Comparison of ENCODE assay signal across 1 cellular context in the genomic region with DNA sequence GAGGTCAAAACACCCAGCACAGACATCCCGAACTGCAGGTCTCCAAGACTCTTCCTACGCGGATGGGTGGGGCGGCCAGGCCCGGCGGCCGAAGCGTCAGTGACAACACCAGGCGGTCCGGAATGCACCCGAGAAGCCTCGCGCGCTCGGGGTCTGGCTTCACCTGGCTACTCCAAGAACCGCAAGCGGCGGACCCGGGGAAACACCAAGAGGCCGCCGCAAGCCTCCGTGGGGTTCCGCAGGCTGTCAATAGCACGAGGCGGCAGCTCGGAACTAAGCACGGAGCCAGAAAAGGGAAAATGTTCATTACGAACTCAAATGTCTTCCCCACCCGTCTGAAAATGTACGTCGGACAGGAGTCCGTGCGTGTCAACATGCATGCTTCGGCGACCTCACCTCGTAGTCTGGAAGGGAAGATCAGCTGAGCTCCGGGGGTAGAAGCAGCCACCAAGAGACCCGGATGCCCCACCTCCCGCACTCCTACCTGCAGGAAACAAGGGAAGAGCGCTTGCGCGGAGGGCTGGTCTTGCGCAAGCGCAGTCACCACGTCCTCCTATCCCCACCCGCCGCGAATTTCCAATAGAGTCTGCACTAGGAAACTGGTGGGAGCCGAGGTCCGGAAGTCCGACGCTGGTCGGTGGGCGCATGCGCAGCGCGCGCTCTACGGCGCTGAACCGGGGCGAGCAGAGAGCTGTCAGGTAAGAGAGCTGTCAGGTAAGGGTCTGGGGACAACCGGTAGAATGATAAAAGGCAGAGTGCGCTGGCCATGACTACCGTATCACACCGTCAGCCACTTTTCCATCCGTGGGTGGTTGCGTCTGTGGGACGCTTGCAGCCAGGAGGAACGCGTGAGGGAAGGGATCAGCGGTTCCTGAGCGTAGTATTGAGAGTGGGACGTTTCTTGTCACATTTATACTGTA.
TF ChIP-seq lines count a peak whose summit lies in the region.

TSS of gene GPATCH11 (plus strand) at position 646 of the 920 bp plus-strand sequence. CDS start 3,864 bp downstream, outside the sequence.
TSS of gene HEATR5B (minus strand) at position 500 of the 920 bp plus-strand sequence. CDS start 958 bp downstream, outside the sequence.

TF ChIP-seq in K562, 482 proteins besides CTCF, POLR2A, EP300 and RAD21 (continued from another document and continues in another):
- TF ChIP-seq, protein P1, sequence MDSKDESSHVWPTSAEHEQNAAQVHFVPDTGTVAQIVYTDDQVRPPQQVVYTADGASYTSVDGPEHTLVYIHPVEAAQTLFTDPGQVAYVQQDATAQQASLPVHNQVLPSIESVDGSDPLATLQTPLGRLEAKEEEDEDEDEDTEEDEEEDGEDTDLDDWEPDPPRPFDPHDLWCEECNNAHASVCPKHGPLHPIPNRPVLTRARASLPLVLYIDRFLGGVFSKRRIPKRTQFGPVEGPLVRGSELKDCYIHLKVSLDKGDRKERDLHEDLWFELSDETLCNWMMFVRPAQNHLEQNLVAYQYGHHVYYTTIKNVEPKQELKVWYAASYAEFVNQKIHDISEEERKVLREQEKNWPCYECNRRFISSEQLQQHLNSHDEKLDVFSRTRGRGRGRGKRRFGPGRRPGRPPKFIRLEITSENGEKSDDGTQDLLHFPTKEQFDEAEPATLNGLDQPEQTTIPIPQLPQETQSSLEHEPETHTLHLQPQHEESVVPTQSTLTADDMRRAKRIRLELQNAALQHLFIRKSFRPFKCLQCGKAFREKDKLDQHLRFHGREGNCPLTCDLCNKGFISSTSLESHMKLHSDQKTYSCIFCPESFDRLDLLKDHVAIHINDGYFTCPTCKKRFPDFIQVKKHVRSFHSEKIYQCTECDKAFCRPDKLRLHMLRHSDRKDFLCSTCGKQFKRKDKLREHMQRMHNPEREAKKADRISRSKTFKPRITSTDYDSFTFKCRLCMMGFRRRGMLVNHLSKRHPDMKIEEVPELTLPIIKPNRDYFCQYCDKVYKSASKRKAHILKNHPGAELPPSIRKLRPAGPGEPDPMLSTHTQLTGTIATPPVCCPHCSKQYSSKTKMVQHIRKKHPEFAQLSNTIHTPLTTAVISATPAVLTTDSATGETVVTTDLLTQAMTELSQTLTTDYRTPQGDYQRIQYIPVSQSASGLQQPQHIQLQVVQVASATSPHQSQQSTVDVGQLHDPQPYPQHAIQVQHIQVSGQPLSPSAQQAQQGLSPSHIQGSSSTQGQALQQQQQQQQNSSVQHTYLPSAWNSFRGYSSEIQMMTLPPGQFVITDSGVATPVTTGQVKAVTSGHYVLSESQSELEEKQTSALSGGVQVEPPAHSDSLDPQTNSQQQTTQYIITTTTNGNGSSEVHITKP (IDR thresholded peaks at IDR 0.05; ENCODE audit: partially characterized antibody), result peak; percentile 46
- no peak for TF ChIP-seq SMAD3 (CRISPR knock-in tag; conservative IDR thresholded peaks at IDR 0.05)
- TF ChIP-seq, protein P2, sequence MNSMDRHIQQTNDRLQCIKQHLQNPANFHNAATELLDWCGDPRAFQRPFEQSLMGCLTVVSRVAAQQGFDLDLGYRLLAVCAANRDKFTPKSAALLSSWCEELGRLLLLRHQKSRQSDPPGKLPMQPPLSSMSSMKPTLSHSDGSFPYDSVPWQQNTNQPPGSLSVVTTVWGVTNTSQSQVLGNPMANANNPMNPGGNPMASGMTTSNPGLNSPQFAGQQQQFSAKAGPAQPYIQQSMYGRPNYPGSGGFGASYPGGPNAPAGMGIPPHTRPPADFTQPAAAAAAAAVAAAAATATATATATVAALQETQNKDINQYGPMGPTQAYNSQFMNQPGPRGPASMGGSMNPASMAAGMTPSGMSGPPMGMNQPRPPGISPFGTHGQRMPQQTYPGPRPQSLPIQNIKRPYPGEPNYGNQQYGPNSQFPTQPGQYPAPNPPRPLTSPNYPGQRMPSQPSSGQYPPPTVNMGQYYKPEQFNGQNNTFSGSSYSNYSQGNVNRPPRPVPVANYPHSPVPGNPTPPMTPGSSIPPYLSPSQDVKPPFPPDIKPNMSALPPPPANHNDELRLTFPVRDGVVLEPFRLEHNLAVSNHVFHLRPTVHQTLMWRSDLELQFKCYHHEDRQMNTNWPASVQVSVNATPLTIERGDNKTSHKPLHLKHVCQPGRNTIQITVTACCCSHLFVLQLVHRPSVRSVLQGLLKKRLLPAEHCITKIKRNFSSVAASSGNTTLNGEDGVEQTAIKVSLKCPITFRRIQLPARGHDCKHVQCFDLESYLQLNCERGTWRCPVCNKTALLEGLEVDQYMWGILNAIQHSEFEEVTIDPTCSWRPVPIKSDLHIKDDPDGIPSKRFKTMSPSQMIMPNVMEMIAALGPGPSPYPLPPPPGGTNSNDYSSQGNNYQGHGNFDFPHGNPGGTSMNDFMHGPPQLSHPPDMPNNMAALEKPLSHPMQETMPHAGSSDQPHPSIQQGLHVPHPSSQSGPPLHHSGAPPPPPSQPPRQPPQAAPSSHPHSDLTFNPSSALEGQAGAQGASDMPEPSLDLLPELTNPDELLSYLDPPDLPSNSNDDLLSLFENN (IDR thresholded peaks at IDR 0.05; ENCODE audit: low read depth in 2 of 2, low read length in 2 of 2), result no peak
- no peak for TF ChIP-seq HOXB6 (CRISPR knock-in tag; IDR thresholded peaks at IDR 0.05; ENCODE audit: borderline replicate concordance)
- TF ChIP-seq LARP7 (IDR thresholded peaks at IDR 0.05), result no peak
- no peak for TF ChIP-seq CHD1 (IDR thresholded peaks at IDR 0.05; ENCODE audit: low read length)
- no peak for TF ChIP-seq ZBTB26 (CRISPR knock-in tag; IDR thresholded peaks at IDR 0.05)
- no peak for TF ChIP-seq ZNF239 (CRISPR knock-in tag; IDR thresholded peaks at IDR 0.05)
- TF ChIP-seq SRF (CRISPR knock-in tag; IDR thresholded peaks at IDR 0.05), result peak in 1 of 2 experiments; percentile 67; a peak in 1 of 4 replicates
- TF ChIP-seq MYC (IDR thresholded peaks at IDR 0.05; ENCODE audit: low read depth, low read length), result peak; percentile 64; the same call in 1 of the 2 replicates
- TF ChIP-seq MYC (CRISPR knock-in tag; IDR thresholded peaks at IDR 0.05; ENCODE audit: borderline replicate concordance, low read depth), result no peak
- no peak for TF ChIP-seq POU5F1 (IDR thresholded peaks at IDR 0.05; ENCODE audit: borderline replicate concordance, low read depth, low read length, partially characterized antibody)
- no peak for TF ChIP-seq ZC3H11A (IDR thresholded peaks at IDR 0.05; ENCODE audit: low read depth, low read length)
- TF ChIP-seq ZC3H8 (IDR thresholded peaks at IDR 0.05), result no peak
- peak; percentile 42; the same call in 1 of the 2 replicates for TF ChIP-seq ESRRA (IDR thresholded peaks at IDR 0.05; ENCODE audit: borderline replicate concordance, low read depth)
- peak; percentile 83 for TF ChIP-seq POLR2B (IDR thresholded peaks at IDR 0.05; ENCODE audit: low read depth, partially characterized antibody)
- TF ChIP-seq RBM17 (IDR thresholded peaks at IDR 0.05; ENCODE audit: borderline replicate concordance, low read depth, low read length), result no peak
- no peak for TF ChIP-seq HDAC6 (IDR thresholded peaks at IDR 0.05; ENCODE audit: low read depth, low read length)
- TF ChIP-seq CEBPB (tag; IDR thresholded peaks at IDR 0.05), result peak; percentile 96
- TF ChIP-seq COPS2 (conservative IDR thresholded peaks at IDR 0.05), result no peak
- TF ChIP-seq, protein P3, sequence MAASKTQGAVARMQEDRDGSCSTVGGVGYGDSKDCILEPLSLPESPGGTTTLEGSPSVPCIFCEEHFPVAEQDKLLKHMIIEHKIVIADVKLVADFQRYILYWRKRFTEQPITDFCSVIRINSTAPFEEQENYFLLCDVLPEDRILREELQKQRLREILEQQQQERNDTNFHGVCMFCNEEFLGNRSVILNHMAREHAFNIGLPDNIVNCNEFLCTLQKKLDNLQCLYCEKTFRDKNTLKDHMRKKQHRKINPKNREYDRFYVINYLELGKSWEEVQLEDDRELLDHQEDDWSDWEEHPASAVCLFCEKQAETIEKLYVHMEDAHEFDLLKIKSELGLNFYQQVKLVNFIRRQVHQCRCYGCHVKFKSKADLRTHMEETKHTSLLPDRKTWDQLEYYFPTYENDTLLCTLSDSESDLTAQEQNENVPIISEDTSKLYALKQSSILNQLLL (CRISPR knock-in tag; IDR thresholded peaks at IDR 0.05; ENCODE audit: borderline replicate concordance), result no peak
- no peak for TF ChIP-seq ZSCAN29 (IDR thresholded peaks at IDR 0.05)
- peak; percentile 34 for TF ChIP-seq PHF20 (IDR thresholded peaks at IDR 0.05; ENCODE audit: partially characterized antibody)
- no peak for TF ChIP-seq ZKSCAN1 (IDR thresholded peaks at IDR 0.05; ENCODE audit: low read depth, low read length)
- TF ChIP-seq SUPT5H (IDR thresholded peaks at IDR 0.05), result peak; percentile 85
- 0 out of 2 replicates have a peak, but pooled peaks have one; percentile 14 for TF ChIP-seq CREM (IDR thresholded peaks at IDR 0.05; ENCODE audit: low read depth)
- TF ChIP-seq VEZF1 (CRISPR knock-in tag; IDR thresholded peaks at IDR 0.05), result peak; percentile 46; the same call in 1 of the 2 replicates
- no peak for TF ChIP-seq ZNF324 (CRISPR knock-in tag; IDR thresholded peaks at IDR 0.05)
- TF ChIP-seq SIN3A (IDR thresholded peaks at IDR 0.05; ENCODE audit: borderline replicate concordance in 2 of 2, control insufficient read depth in 1 of 2, low read depth in 2 of 2, low read length in 2 of 2), result peak; percentile 54 to 93; a peak in 2 of 4 replicates
- no peak for TF ChIP-seq DNMT1 (IDR thresholded peaks at IDR 0.05)
- TF ChIP-seq ZNF146 (CRISPR knock-in tag; IDR thresholded peaks at IDR 0.05; ENCODE audit: unreplicated experiment), result no peak
- TF ChIP-seq POLR2AphosphoS5 (IDR thresholded peaks at IDR 0.05; ENCODE audit: control insufficient read depth, insufficient read depth, low read depth, low read length), result peak; percentile 41; the same call in 1 of the 2 replicates
- peak; percentile 65 for TF ChIP-seq FOXJ2 (tag; IDR thresholded peaks at IDR 0.05)
- TF ChIP-seq FOSL1 (tag; conservative IDR thresholded peaks at IDR 0.05), result no peak
- TF ChIP-seq STAT5A (IDR thresholded peaks at IDR 0.05; ENCODE audit: borderline replicate concordance, low read length), result no peak
- TF ChIP-seq, protein P4, sequence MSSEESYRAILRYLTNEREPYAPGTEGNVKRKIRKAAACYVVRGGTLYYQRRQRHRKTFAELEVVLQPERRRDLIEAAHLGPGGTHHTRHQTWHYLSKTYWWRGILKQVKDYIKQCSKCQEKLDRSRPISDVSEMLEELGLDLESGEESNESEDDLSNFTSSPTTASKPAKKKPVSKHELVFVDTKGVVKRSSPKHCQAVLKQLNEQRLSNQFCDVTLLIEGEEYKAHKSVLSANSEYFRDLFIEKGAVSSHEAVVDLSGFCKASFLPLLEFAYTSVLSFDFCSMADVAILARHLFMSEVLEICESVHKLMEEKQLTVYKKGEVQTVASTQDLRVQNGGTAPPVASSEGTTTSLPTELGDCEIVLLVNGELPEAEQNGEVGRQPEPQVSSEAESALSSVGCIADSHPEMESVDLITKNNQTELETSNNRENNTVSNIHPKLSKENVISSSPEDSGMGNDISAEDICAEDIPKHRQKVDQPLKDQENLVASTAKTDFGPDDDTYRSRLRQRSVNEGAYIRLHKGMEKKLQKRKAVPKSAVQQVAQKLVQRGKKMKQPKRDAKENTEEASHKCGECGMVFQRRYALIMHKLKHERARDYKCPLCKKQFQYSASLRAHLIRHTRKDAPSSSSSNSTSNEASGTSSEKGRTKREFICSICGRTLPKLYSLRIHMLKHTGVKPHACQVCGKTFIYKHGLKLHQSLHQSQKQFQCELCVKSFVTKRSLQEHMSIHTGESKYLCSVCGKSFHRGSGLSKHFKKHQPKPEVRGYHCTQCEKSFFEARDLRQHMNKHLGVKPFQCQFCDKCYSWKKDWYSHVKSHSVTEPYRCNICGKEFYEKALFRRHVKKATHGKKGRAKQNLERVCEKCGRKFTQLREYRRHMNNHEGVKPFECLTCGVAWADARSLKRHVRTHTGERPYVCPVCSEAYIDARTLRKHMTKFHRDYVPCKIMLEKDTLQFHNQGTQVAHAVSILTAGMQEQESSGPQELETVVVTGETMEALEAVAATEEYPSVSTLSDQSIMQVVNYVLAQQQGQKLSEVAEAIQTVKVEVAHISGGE (CRISPR knock-in tag; IDR thresholded peaks at IDR 0.05), result peak in 1 of 3 experiments; percentile 88; a peak in 2 of 6 replicates
- TF ChIP-seq, protein P5, sequence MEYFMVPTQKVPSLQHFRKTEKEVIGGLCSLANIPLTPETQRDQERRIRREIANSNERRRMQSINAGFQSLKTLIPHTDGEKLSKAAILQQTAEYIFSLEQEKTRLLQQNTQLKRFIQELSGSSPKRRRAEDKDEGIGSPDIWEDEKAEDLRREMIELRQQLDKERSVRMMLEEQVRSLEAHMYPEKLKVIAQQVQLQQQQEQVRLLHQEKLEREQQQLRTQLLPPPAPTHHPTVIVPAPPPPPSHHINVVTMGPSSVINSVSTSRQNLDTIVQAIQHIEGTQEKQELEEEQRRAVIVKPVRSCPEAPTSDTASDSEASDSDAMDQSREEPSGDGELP (CRISPR knock-in tag; IDR thresholded peaks at IDR 0.05; ENCODE audit: borderline replicate concordance), result peak; percentile 96
- TF ChIP-seq TFE3 (CRISPR knock-in tag; IDR thresholded peaks at IDR 0.05), result no peak
- peak; percentile 22; the same call in 1 of the 2 replicates for TF ChIP-seq ZEB2 (IDR thresholded peaks at IDR 0.05)
- peak; percentile 33; the same call in 1 of the 2 replicates for TF ChIP-seq CBFB (CRISPR knock-in tag; IDR thresholded peaks at IDR 0.05)
- TF ChIP-seq BRF1 (IDR thresholded peaks at IDR 0.05; ENCODE audit: borderline replicate concordance, extremely low read depth, insufficient read length), result no peak
- no peak for TF ChIP-seq KLF16 (IDR thresholded peaks at IDR 0.05)
